1 cellular context compared by ENCODE assay signal in the genomic region with DNA sequence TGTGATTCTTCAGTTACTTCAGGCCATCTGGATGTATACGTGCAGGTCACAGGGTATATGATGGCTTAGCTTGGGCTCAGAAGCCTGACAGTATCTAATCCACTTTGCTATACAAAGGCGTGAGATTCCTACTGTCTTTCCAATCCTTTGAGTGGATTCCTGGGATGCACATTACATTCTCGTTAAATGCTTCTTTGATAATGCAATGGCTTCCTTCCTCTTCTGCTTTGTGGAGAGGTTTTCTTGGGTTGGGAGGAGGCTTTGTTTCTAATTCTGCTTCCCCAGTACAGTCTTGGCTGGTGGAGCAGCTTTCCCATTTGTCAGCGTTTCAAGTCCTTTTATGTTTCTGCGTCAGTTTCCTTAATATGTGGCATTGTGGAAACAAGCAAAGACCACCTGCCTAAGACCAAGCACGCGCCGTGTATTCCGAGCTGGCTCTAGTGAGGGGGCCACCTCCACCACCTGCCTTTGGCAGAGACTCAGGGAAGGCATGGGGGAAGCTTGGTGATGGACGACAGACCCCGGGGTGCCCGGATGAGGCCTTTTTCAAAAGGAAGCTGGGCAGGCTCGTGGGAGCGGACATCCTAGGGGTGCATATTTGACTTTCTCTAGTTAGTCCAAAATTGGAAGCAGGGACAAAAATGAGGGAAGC.
TF ChIP-seq lines count a peak whose summit lies in the region.

No MANE protein-coding gene starts in this region.

TF ChIP-seq in HepG2, 621 proteins besides CTCF, POLR2A, EP300 and RAD21 (continued from another document):
- TF ChIP-seq, protein P1, sequence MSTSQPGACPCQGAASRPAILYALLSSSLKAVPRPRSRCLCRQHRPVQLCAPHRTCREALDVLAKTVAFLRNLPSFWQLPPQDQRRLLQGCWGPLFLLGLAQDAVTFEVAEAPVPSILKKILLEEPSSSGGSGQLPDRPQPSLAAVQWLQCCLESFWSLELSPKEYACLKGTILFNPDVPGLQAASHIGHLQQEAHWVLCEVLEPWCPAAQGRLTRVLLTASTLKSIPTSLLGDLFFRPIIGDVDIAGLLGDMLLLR (CRISPR knock-in tag; IDR thresholded peaks at IDR 0.05) = no peak
- TF ChIP-seq GPN1 (CRISPR knock-in tag; IDR thresholded peaks at IDR 0.05; ENCODE audit: borderline replicate concordance) (no peak), HOXA9 (CRISPR knock-in tag; IDR thresholded peaks at IDR 0.05; ENCODE audit: borderline replicate concordance) (no peak), SMAD9 (CRISPR knock-in tag; IDR thresholded peaks at IDR 0.05) (no peak), HCFC1 (IDR thresholded peaks at IDR 0.05; ENCODE audit: low read depth, low read length) (no peak), ZNF781 (CRISPR knock-in tag; IDR thresholded peaks at IDR 0.05; ENCODE audit: borderline replicate concordance, not compliant biosample characterization) (no peak), MTA1 (CRISPR knock-in tag; IDR thresholded peaks at IDR 0.05; ENCODE audit: borderline replicate concordance) (no peak), MTF2 (CRISPR knock-in tag; IDR thresholded peaks at IDR 0.05; ENCODE audit: borderline replicate concordance) (no peak), ZNF780A (CRISPR knock-in tag; IDR thresholded peaks at IDR 0.05) (no peak), NONO (IDR thresholded peaks at IDR 0.05) (no peak), NONO (CRISPR knock-in tag; conservative IDR thresholded peaks at IDR 0.05) (no peak), ZNF138 (CRISPR knock-in tag; IDR thresholded peaks at IDR 0.05; ENCODE audit: low read depth) (no peak), ZNF598 (CRISPR knock-in tag; IDR thresholded peaks at IDR 0.05; ENCODE audit: borderline replicate concordance) (no peak)
- TF ChIP-seq, protein P2, sequence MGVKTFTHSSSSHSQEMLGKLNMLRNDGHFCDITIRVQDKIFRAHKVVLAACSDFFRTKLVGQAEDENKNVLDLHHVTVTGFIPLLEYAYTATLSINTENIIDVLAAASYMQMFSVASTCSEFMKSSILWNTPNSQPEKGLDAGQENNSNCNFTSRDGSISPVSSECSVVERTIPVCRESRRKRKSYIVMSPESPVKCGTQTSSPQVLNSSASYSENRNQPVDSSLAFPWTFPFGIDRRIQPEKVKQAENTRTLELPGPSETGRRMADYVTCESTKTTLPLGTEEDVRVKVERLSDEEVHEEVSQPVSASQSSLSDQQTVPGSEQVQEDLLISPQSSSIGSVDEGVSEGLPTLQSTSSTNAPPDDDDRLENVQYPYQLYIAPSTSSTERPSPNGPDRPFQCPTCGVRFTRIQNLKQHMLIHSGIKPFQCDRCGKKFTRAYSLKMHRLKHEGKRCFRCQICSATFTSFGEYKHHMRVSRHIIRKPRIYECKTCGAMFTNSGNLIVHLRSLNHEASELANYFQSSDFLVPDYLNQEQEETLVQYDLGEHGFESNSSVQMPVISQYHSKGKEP (CRISPR knock-in tag; IDR thresholded peaks at IDR 0.05) = no peak
- TF ChIP-seq, protein P3, sequence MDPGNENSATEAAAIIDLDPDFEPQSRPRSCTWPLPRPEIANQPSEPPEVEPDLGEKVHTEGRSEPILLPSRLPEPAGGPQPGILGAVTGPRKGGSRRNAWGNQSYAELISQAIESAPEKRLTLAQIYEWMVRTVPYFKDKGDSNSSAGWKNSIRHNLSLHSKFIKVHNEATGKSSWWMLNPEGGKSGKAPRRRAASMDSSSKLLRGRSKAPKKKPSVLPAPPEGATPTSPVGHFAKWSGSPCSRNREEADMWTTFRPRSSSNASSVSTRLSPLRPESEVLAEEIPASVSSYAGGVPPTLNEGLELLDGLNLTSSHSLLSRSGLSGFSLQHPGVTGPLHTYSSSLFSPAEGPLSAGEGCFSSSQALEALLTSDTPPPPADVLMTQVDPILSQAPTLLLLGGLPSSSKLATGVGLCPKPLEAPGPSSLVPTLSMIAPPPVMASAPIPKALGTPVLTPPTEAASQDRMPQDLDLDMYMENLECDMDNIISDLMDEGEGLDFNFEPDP (CRISPR knock-in tag; conservative IDR thresholded peaks at IDR 0.05) = no peak
TF ChIP-seq in HepG2: peak in this region for 0.
